ENCODE assay signal across 22 cellular contexts in the genomic region with DNA sequence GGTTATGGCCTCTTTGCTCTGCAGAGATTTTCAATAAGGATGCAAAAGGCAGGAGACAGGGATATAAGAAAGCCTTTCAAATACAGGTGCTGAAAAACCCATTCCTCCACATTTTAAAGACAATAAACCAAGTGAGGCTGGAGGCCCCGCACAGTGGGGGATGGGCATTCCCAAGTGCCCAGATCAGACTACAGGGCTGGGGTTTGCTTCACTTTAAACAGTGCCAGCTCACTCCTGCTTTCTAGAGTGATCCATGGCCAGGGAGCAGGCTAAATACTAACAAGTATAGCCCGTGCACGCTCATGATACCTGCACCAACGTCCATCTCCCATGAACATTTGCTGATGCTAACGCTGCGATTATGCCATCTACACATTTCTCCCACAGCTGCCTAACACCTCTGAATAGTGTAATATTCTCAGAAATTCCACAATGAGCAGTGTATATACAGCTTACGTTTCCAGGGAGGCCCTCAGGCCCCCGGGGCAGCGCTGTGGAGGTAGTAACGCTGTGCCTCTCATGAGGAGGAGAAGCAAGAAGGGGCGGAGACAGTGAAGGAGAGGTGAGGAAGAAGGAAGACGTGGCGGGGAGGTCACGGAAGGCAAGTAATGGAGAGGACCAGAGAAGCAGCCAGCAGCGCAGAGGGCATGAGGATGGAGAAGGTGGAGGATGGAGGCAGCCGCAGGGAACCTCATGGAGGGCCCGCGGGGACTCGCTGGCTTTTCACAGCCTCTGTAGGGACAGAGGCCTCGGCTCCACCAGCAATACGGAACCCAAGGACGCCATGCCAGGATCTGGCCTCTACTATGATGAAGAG.
"Had no signal": no experiment of that assay in that cellular context is flagged by ENCODE, and none has a peak within 500 bp of the region (broad histone marks: within the 10 kb centered on the region; RNA-seq: fewer than 3 reads in every experiment).

No MANE protein-coding gene starts in this region.

- H3K4me3 Mint-ChIP-seq: activated CD4-positive, alpha-beta T cell treated with anti-CD3 and anti-CD28 coated beads, Interleukin-2, amount 10 ng/mL, durations not matched to agents 7 days and 5 days; activated CD8-positive, alpha-beta T cell treated with anti-CD3 and anti-CD28 coated beads, Interleukin-2, amount 10 ng/mL, durations not matched to agents 7 days and 5 days; activated naive CD4-positive, alpha-beta T cell treated with anti-CD3 and anti-CD28 coated beads, Interleukin-2, amount 50 U/mL, for 24 hours; activated T-helper 1 cell treated with anti-CD3 and anti-CD28 coated beads, Interleukin-12 subunit alpha, Interleukin-12 subunit beta, Interleukin-2, Interleukin-4 antibody, amounts not matched to agents 30 ng/mL and 10 ng/mL and 1 ng/mL, durations not matched to agents 14 hours and 24 hours and 36 hours; naive B cell; stimulated activated memory B cell treated with anti-CD40 and anti-IgM and Interleukin-4, amounts not matched to agents 10 μg/mL and 1 μg/mL and 100 μg/mL, for 72 hours; T-helper 17 cell; type B pancreatic cell had no signal

- H3K27me3 Mint-ChIP-seq: activated CD4-positive, alpha-beta T cell treated with anti-CD3 and anti-CD28 coated beads, Interleukin-2, amount 10 ng/mL, durations not matched to agents 7 days and 5 days; activated naive CD4-positive, alpha-beta T cell treated with anti-CD3 and anti-CD28 coated beads, Interleukin-2, amount 50 U/mL, for 24 hours; naive B cell; progenitor cell of endocrine pancreas; stimulated activated memory B cell treated with anti-CD40 and anti-IgM and Interleukin-4, amounts not matched to agents 10 μg/mL and 1 μg/mL and 100 μg/mL, for 72 hours; T-helper 17 cell; type B pancreatic cell had no signal

- H3K4me3 ChIP-seq: lower lobe of right lung, sigmoid colon, smooth muscle cell, thoracic aorta, vagina had no signal

- DNase-seq: activated CD4-positive, alpha-beta T cell treated with anti-CD3 and anti-CD28 coated beads, Interleukin-2, amount 10 ng/mL, durations not matched to agents 7 days and 5 days; activated CD8-positive, alpha-beta T cell treated with anti-CD3 and anti-CD28 coated beads, Interleukin-2, amount 10 ng/mL, durations not matched to agents 7 days and 5 days; activated gamma-delta T cell; anterior cingulate cortex; central memory CD4-positive, alpha-beta T cell; dermis blood vessel endothelial cell; effector CD8-positive, alpha-beta T cell; lower lobe of right lung; naive B cell; retina; sigmoid colon; stimulated activated CD4-positive, alpha-beta T cell treated with anti-CD3 and anti-CD28 coated beads, Interleukin-15, amount 100 ng/mL, for 24 hours; T-helper 17 cell had no signal

- H3K27ac Mint-ChIP-seq: activated CD8-positive, alpha-beta T cell treated with anti-CD3 and anti-CD28 coated beads, Interleukin-2, amount 10 ng/mL, durations not matched to agents 7 days and 5 days; activated naive CD4-positive, alpha-beta T cell treated with anti-CD3 and anti-CD28 coated beads, Interleukin-2, amount 50 U/mL, for 24 hours; activated T-helper 1 cell treated with anti-CD3 and anti-CD28 coated beads, Interleukin-12 subunit alpha, Interleukin-12 subunit beta, Interleukin-2, Interleukin-4 antibody, amounts not matched to agents 30 ng/mL and 10 ng/mL and 1 ng/mL, durations not matched to agents 14 hours and 24 hours and 36 hours; progenitor cell of endocrine pancreas; T-helper 17 cell; type B pancreatic cell had no signal

- H3K36me3 Mint-ChIP-seq: activated naive CD4-positive, alpha-beta T cell treated with anti-CD3 and anti-CD28 coated beads, Interleukin-2, amount 50 U/mL, for 24 hours had no signal

- H3K9me3 Mint-ChIP-seq: activated CD4-positive, alpha-beta T cell treated with anti-CD3 and anti-CD28 coated beads, Interleukin-2, amount 10 ng/mL, durations not matched to agents 7 days and 5 days; activated naive CD4-positive, alpha-beta T cell treated with anti-CD3 and anti-CD28 coated beads, Interleukin-2, amount 50 U/mL, for 24 hours; activated T-helper 1 cell treated with anti-CD3 and anti-CD28 coated beads, Interleukin-12 subunit alpha, Interleukin-12 subunit beta, Interleukin-2, Interleukin-4 antibody, amounts not matched to agents 30 ng/mL and 10 ng/mL and 1 ng/mL, durations not matched to agents 14 hours and 24 hours and 36 hours; naive B cell; stimulated activated memory B cell treated with anti-CD40 and anti-IgM and Interleukin-4, amounts not matched to agents 10 μg/mL and 1 μg/mL and 100 μg/mL, for 72 hours; type B pancreatic cell had no signal

- H3K27ac ChIP-seq: lower lobe of right lung, sigmoid colon, thoracic aorta, vagina had no signal

- ATAC-seq: activated CD8-positive, alpha-beta T cell treated with anti-CD3 and anti-CD28 coated beads, Interleukin-2, amount 10 ng/mL, durations not matched to agents 7 days and 5 days; left lobe of liver; lower lobe of right lung; stimulated activated memory B cell treated with anti-CD40 and anti-IgM and Interleukin-4, amounts not matched to agents 10 μg/mL and 1 μg/mL and 100 μg/mL, for 72 hours; T-helper 17 cell had no signal

- H3K36me3 ChIP-seq: sigmoid colon, thoracic aorta, vagina had no signal

- H3K4me1 ChIP-seq: lower lobe of right lung, vagina had no signal

- H3K27me3 ChIP-seq: sigmoid colon, vagina had no signal

- H3K4me2 ChIP-seq: smooth muscle cell had no signal

- H3K4me1 Mint-ChIP-seq: activated CD4-positive, alpha-beta T cell treated with anti-CD3 and anti-CD28 coated beads, Interleukin-2, amount 10 ng/mL, durations not matched to agents 7 days and 5 days; activated naive CD4-positive, alpha-beta T cell treated with anti-CD3 and anti-CD28 coated beads, Interleukin-2, amount 50 U/mL, for 24 hours had no signal

- H3K9me3 ChIP-seq: lower lobe of right lung, sigmoid colon, thoracic aorta, vagina had no signal
